29 cellular contexts compared by ENCODE assay signal in the genomic region with DNA sequence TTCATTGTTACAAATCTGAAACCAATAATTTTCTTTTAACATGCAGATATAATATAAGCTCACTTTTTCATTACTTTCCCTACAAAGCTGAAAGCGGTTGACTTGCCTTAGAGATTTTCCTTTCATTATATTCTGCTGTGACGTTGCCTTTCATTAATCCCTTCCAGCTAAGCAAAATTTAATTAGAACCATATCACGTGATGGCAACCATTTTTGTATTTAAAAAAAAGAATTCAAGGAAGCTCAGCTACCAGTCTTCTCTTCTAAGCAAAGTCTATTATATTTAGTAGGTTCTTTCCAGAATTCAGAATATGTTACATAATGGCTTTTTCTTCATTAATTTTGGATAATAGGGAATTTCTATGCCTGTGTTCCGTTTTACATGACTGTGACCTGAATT.
"Had no signal": no experiment of that assay in that cellular context is flagged by ENCODE, and none has a peak within 500 bp of the region (broad histone marks: within the 10 kb centered on the region; RNA-seq: fewer than 3 reads in every experiment).

No MANE protein-coding gene starts in this region.

- ATAC-seq: activated CD4-positive, alpha-beta T cell treated with anti-CD3 and anti-CD28 coated beads for 36 hours; activated CD4-positive, CD25-positive, alpha-beta regulatory T cell treated with anti-CD3 and anti-CD28 coated beads, Interleukin-2, amount 50 U/mL, for 24 hours; activated naive CD8-positive, alpha-beta T cell treated with anti-CD3 and anti-CD28 coated beads, Interleukin-2, amount 50 U/mL, for 24 hours; activated T-cell treated with anti-CD3 and anti-CD28 coated beads, Interleukin-2, amount 50 U/mL, for 4 hours; Panc1; WTC11 had no signal

- DNase-seq: activated CD4-positive, alpha-beta T cell treated with anti-CD3 and anti-CD28 coated beads for 36 hours; activated CD4-positive, alpha-beta T cell treated with anti-CD3 and anti-CD28 coated beads, Interleukin-2, amount 10 ng/mL, durations not matched to agents 7 days and 5 days; activated CD4-positive, alpha-beta T cell treated with anti-CD3 and anti-CD28 coated beads, Interleukin-2, amount 50 U/mL, for 48 hours; activated CD8-positive, alpha-beta memory T cell treated with anti-CD3 and anti-CD28 coated beads, Interleukin-2, amount 50 U/mL, for 4 hours; activated effector memory CD4-positive, alpha-beta T cell treated with Interleukin-2 at 50 U/mL for 16 hours; activated naive CD4-positive, alpha-beta T cell treated with anti-CD3 and anti-CD28 coated beads, Interleukin-2, amount 10 ng/mL, durations not matched to agents 7 days and 5 days; activated naive CD8-positive, alpha-beta T cell treated with anti-CD3 and anti-CD28 coated beads, Interleukin-2, amount 50 U/mL, for 24 hours; activated T-cell treated with anti-CD3 and anti-CD28 coated beads for 4 hours; activated T-cell treated with anti-CD3 and anti-CD28 coated beads, Interleukin-2, amount 50 U/mL, for 4 hours; brain microvascular endothelial cell; Karpas-422; KBM-7; MG63; MV-4-11; NCI-H1092; NCI-H1436 treated with DMSO at 0.1 percent for 48 hours; NCI-H1694 treated with DMSO at 0.1 percent for 48 hours; NCI-H2029; NCI-H345; NCI-H524 treated with DMSO at 0.1 percent for 48 hours; SHP77; SJCRH30 had no signal

- H3K27ac Mint-ChIP-seq: activated CD4-positive, alpha-beta T cell treated with anti-CD3 and anti-CD28 coated beads for 36 hours; activated CD4-positive, alpha-beta T cell treated with anti-CD3 and anti-CD28 coated beads, Interleukin-2, amount 10 ng/mL, durations not matched to agents 7 days and 5 days; activated naive CD4-positive, alpha-beta T cell treated with anti-CD3 and anti-CD28 coated beads, Interleukin-2, amount 10 ng/mL, durations not matched to agents 7 days and 5 days; activated naive CD8-positive, alpha-beta T cell treated with anti-CD3 and anti-CD28 coated beads, Interleukin-2, amount 50 U/mL, for 24 hours; T-helper 2 cell treated with Interferon-gamma antibody and Interleukin-4, amounts not matched to agents 5 μg/mL and 100 μg/mL, for 36 hours; WTC11 had no signal

- H3K4me3 ChIP-seq: MG63, SJCRH30, SK-N-MC had no signal

- H3K36me3 ChIP-seq: brain microvascular endothelial cell, MG63, SJCRH30 had no signal

- H3K36me3 Mint-ChIP-seq: WTC11 had no signal

- H3K27me3 Mint-ChIP-seq: activated CD4-positive, alpha-beta T cell treated with anti-CD3 and anti-CD28 coated beads for 36 hours; activated CD4-positive, alpha-beta T cell treated with anti-CD3 and anti-CD28 coated beads, Interleukin-2, amount 10 ng/mL, durations not matched to agents 7 days and 5 days; activated naive CD4-positive, alpha-beta T cell treated with anti-CD3 and anti-CD28 coated beads, Interleukin-2, amount 10 ng/mL, durations not matched to agents 7 days and 5 days; activated naive CD8-positive, alpha-beta T cell; activated naive CD8-positive, alpha-beta T cell treated with anti-CD3 and anti-CD28 coated beads, Interleukin-2, amount 50 U/mL, for 24 hours; central memory CD8-positive, alpha-beta T cell had no signal

- H3K9me3 Mint-ChIP-seq: activated CD4-positive, alpha-beta T cell treated with anti-CD3 and anti-CD28 coated beads, Interleukin-2, amount 10 ng/mL, durations not matched to agents 7 days and 5 days; activated naive CD4-positive, alpha-beta T cell treated with anti-CD3 and anti-CD28 coated beads, Interleukin-2, amount 10 ng/mL, durations not matched to agents 7 days and 5 days; activated naive CD8-positive, alpha-beta T cell treated with anti-CD3 and anti-CD28 coated beads, Interleukin-2, amount 50 U/mL, for 24 hours; activated T-cell treated with anti-CD3 and anti-CD28 coated beads, Interleukin-2, amount 50 U/mL, for 4 hours; central memory CD8-positive, alpha-beta T cell; T-helper 2 cell treated with Interferon-gamma antibody and Interleukin-4, amounts not matched to agents 5 μg/mL and 100 μg/mL, for 36 hours; WTC11 had no signal

- H3K9me3 ChIP-seq: MG63 had no signal

- H3K4me3 Mint-ChIP-seq: activated CD4-positive, alpha-beta T cell treated with anti-CD3 and anti-CD28 coated beads for 36 hours; activated CD4-positive, alpha-beta T cell treated with anti-CD3 and anti-CD28 coated beads, Interleukin-2, amount 10 ng/mL, durations not matched to agents 7 days and 5 days; activated naive CD4-positive, alpha-beta T cell treated with anti-CD3 and anti-CD28 coated beads, Interleukin-2, amount 10 ng/mL, durations not matched to agents 7 days and 5 days; activated naive CD8-positive, alpha-beta T cell; activated naive CD8-positive, alpha-beta T cell treated with anti-CD3 and anti-CD28 coated beads, Interleukin-2, amount 50 U/mL, for 24 hours; activated T-cell treated with anti-CD3 and anti-CD28 coated beads, Interleukin-2, amount 50 U/mL, for 4 hours; central memory CD8-positive, alpha-beta T cell; T-helper 2 cell treated with Interferon-gamma antibody and Interleukin-4, amounts not matched to agents 5 μg/mL and 100 μg/mL, for 36 hours; WTC11 had no signal
